In genomic region chr6:153003294-153003645, GRCh38 we compare ENCODE assay signal across 1 cellular context.
TF ChIP-seq lines count a peak whose summit lies in the region.

No MANE protein-coding gene starts in this region.

TF ChIP-seq in H1, 55 proteins besides CTCF, POLR2A, EP300 and RAD21:
- TF ChIP-seq SIN3A (conservative IDR thresholded peaks at IDR 0.05 in 1 of 2, IDR thresholded peaks at IDR 0.05 in 1 of 2; ENCODE audit: low read depth in 1 of 2, low read length in 2 of 2) (no peak), PHF8 (conservative IDR thresholded peaks at IDR 0.05; ENCODE audit: low read depth, low read length) (0 out of 2 replicates have a peak, but pooled peaks have one; percentile 3)
